8 cellular contexts compared by ENCODE assay signal in genomic region chr11:75492181-75492820, GRCh38.
A peak's percentile ranks its signal among the peaks of the same experiment; 100 is the strongest.
DNase-seq lines count a peak whose midpoint lies in the region; ATAC-seq lines count a peak whose summit lies in the region.

No MANE protein-coding gene starts in this region.

- peaks cover 6% of the 10 kb centered on the region for H3K36me3 Mint-ChIP-seq in memory B cell

- peaks cover 11% of the 10 kb centered on the region for H3K4me1 Mint-ChIP-seq in memory B cell

- H3K27me3 Mint-ChIP-seq in memory B cell, result no peaks in the 10 kb centered on the region

- peak; percentile 56 for ATAC-seq in GM19351 (IDR thresholded peaks at IDR 0.05; ENCODE audit: unreplicated experiment)
- peak; percentile 98 for ATAC-seq in memory B cell (ENCODE audit: low read depth)
- no peak for ATAC-seq in HG02763 (IDR thresholded peaks at IDR 0.05; ENCODE audit: unreplicated experiment)
- no peak for ATAC-seq in GM21717 (IDR thresholded peaks at IDR 0.05; ENCODE audit: unreplicated experiment)

- DNase-seq in MV-4-11 (lab: John Stamatoyannopoulos, UW) (peak; percentile 63), memory B cell (ENCODE audit: low spot score in 2 of 2) (peak; percentile 29 to 40), AG08395 (ENCODE audit: low spot score) (no peak), substantia nigra (lab: John Stamatoyannopoulos, UW) (no peak)
- peak; percentile 35 to 42 for DNase-seq in activated CD8-positive, alpha-beta memory T cell treated with anti-CD3 and anti-CD28 coated beads for 4 hours (ENCODE audit: low read depth in 2 of 2)

- peak overlapping the region; percentile 66 for H3K4me3 Mint-ChIP-seq in memory B cell

- no peaks in the 10 kb centered on the region for H3K9me3 Mint-ChIP-seq in memory B cell

- H3K27ac Mint-ChIP-seq in memory B cell, result peak overlapping the region; percentile 68

- no peak overlapping the region for H3K27ac ChIP-seq in substantia nigra (ENCODE audit: low read depth, low read length, poor library complexity, severe bottlenecking)

Comparison
In these comparisons a context has a peak if more than half of its experiments do, and no peak if none do; other contexts are left out.
1. ATAC-seq: peak in GM19351 (single experiment) and memory B cell (single experiment); none in HG02763 (single experiment) and GM21717 (single experiment).
2. DNase-seq: peak in MV-4-11 (single experiment), activated CD8-positive, alpha-beta memory T cell treated with anti-CD3 and anti-CD28 coated beads for 4 hours (2 of 2) and memory B cell (2 of 2); none in AG08395 (single experiment) and substantia nigra (0 of 49).